ENCODE assay signal across 8 cellular contexts in genomic region chr11:61679893-61680621, GRCh38. TPM values are rescaled to one million over a fixed set of nuclear protein-coding genes. Genes with fewer than 3 reads are reported as not detected.
DNase-seq lines count a peak whose midpoint lies in the region; ATAC-seq and TF ChIP-seq lines count a peak whose summit lies in the region.

DAGLA (plus strand) TSS chr11:61680391; CDS start chr11:61720156, 39,765 bp downstream.

- TF ChIP-seq CTCF in AG04450 (IDR thresholded peaks at IDR 0.05; ENCODE audit: low read depth, low read length) (peak; percentile 82), kidney epithelial cell (IDR thresholded peaks at IDR 0.05; ENCODE audit: insufficient read depth, low read length, poor library complexity, severe bottlenecking) (peak; percentile 58)

- no peaks in the 10 kb centered on the region; the same call in 1 of the 2 replicates for H3K9me3 ChIP-seq in AG04450 (ENCODE audit: control insufficient read depth, insufficient read depth, low read length)

- POLR2A ChIA-PET in AG04450 (lab: Yijun Ruan, JAX), result no interaction called here

- no peak within 1 kb of the TSS for H3K27ac ChIP-seq in AG04450 (ENCODE audit: low read depth, low read length)

- DNase-seq in AG04450 (ENCODE audit: low read depth, low spot score) (no peak), GM19238 (ENCODE audit: insufficient read length, low spot score) (peak; percentile 68), NCI-H146 (lab: John Stamatoyannopoulos, UW) (peak; percentile 63), kidney epithelial cell (ENCODE audit: low read depth) (no peak)
- DNase-seq in activated CD4-positive, CD25-positive, alpha-beta regulatory T cell (lab: John Stamatoyannopoulos, UW), result peak; percentile 50 to 55 (median 54)
- DNase-seq in central memory CD4-positive, alpha-beta T cell, result peak; percentile 67
- peak; percentile 52 to 62 for DNase-seq in stimulated activated CD4-positive, alpha-beta T cell treated with anti-CD3 and anti-CD28 coated beads, Interleukin-15, amount 100 ng/mL, for 48 hours (ENCODE audit: low read depth in 2 of 2)

- no peak for ATAC-seq in GM18861 (IDR thresholded peaks at IDR 0.05; ENCODE audit: unreplicated experiment)

- CTCF ChIA-PET in AG04450 (lab: Charles Lee), result interaction anchor here (0.9 to 1.5 kb wide), 6 partner anchors 10 to 245 kb away, joined by 3 to 9 read pairs (median 5); no protein-coding TSS in a partner anchor

- peaks cover 57% of the 10 kb centered on the region for H3K27me3 ChIP-seq in AG04450 (ENCODE audit: control insufficient read depth, insufficient read depth, low read length)
- H3K27me3 ChIP-seq in kidney epithelial cell (ENCODE audit: control insufficient read depth, insufficient read depth, low read length), result peaks cover 36% of the 10 kb centered on the region

- H3K4me3 ChIP-seq in AG04450 (ENCODE audit: low read depth, low read length) (peak within 1 kb of the TSS; percentile 62), kidney epithelial cell (ENCODE audit: low read depth, low read length) (peak within 1 kb of the TSS; percentile 45)

- no peaks in the 10 kb centered on the region for H3K36me3 ChIP-seq in kidney epithelial cell (ENCODE audit: control insufficient read depth, insufficient read depth, low read length)

RNA-seq across cellular contexts. Expression of gene DAGLA, which starts in this region (rescaled TPM):
- 1.1 and 1.7 TPM in 2 replicates for polyA plus RNA-seq in AG04450 (2011; rRNA removed)
- 1.9 and 3.2 TPM in 2 replicates for polyA minus RNA-seq in AG04450 (2011; rRNA and poly(A)+ RNA removed)
- total RNA-seq in kidney epithelial cell, result 4.6 and 4.7 TPM in 2 replicates

Comparison
In these comparisons a context has a peak if more than half of its experiments do, and no peak if none do; other contexts are left out.
1. DNase-seq: peak in GM19238 (single experiment), NCI-H146 (single experiment), activated CD4-positive, CD25-positive, alpha-beta regulatory T cell (4 of 4), central memory CD4-positive, alpha-beta T cell (single experiment) and stimulated activated CD4-positive, alpha-beta T cell treated with anti-CD3 and anti-CD28 coated beads, Interleukin-15, amount 100 ng/mL, for 48 hours (2 of 2); none in AG04450 (single experiment) and kidney epithelial cell (single experiment).